24 cellular contexts compared by ENCODE assay signal in genomic region chr2:18336975-18337374, GRCh38.
"Had no signal": no experiment of that assay in that cellular context is flagged by ENCODE, and none has a peak within 500 bp of the region (broad histone marks: within the 10 kb centered on the region; RNA-seq: fewer than 3 reads in every experiment).

No MANE protein-coding gene starts in this region.

- H3K9me3 Mint-ChIP-seq: activated CD4-positive, alpha-beta memory T cell treated with anti-CD3 and anti-CD28 coated beads, Interleukin-2, amount 10 ng/mL, durations not matched to agents 7 days and 5 days; activated CD4-positive, alpha-beta T cell treated with anti-CD3 and anti-CD28 coated beads, Interleukin-2, amount 10 ng/mL, durations not matched to agents 24 days and 14 days; activated naive CD8-positive, alpha-beta T cell treated with anti-CD3 and anti-CD28 coated beads, Interleukin-2, amount 50 U/mL, for 24 hours; activated T-cell treated with anti-CD3 and anti-CD28 coated beads, Interleukin-2, amount 50 U/mL, for 72 hours; nephron progenitor cell; stimulated activated effector memory CD8-positive, alpha-beta T cell treated with anti-CD3 and anti-CD28 coated beads, Interleukin-12 subunit alpha, Interleukin-12 subunit beta, amount 100 ng/mL, for 72 hours had no signal

- H3K27me3 Mint-ChIP-seq: activated CD4-positive, alpha-beta memory T cell treated with anti-CD3 and anti-CD28 coated beads, Interleukin-2, amount 10 ng/mL, durations not matched to agents 7 days and 5 days; activated CD4-positive, alpha-beta T cell treated with anti-CD3 and anti-CD28 coated beads, Interleukin-2, amount 10 ng/mL, durations not matched to agents 24 days and 14 days; activated naive CD8-positive, alpha-beta T cell treated with anti-CD3 and anti-CD28 coated beads, Interleukin-2, amount 50 U/mL, for 24 hours had no signal

- ATAC-seq: activated CD4-positive, CD25-positive, alpha-beta regulatory T cell treated with anti-CD3 and anti-CD28 coated beads, Interleukin-2, amount 50 U/mL, for 24 hours; activated naive CD8-positive, alpha-beta T cell treated with anti-CD3 and anti-CD28 coated beads, Interleukin-2, amount 50 U/mL, for 24 hours; activated T-cell treated with anti-CD3 and anti-CD28 coated beads, Interleukin-2, amount 50 U/mL, for 72 hours; left ventricle myocardium superior; mucosa of descending colon; right lobe of liver; stimulated activated effector memory CD8-positive, alpha-beta T cell treated with anti-CD3 and anti-CD28 coated beads, Interleukin-12 subunit alpha, Interleukin-12 subunit beta, amount 100 ng/mL, for 72 hours had no signal

- H3K4me1 Mint-ChIP-seq: activated CD4-positive, alpha-beta memory T cell treated with anti-CD3 and anti-CD28 coated beads, Interleukin-2, amount 10 ng/mL, durations not matched to agents 7 days and 5 days; activated CD4-positive, alpha-beta T cell treated with anti-CD3 and anti-CD28 coated beads, Interleukin-2, amount 10 ng/mL, durations not matched to agents 24 days and 14 days; activated naive CD8-positive, alpha-beta T cell treated with anti-CD3 and anti-CD28 coated beads, Interleukin-2, amount 50 U/mL, for 24 hours; memory B cell; nephron progenitor cell; stimulated activated effector memory CD8-positive, alpha-beta T cell treated with anti-CD3 and anti-CD28 coated beads, Interleukin-12 subunit alpha, Interleukin-12 subunit beta, amount 100 ng/mL, for 72 hours had no signal

- H3K4me3 Mint-ChIP-seq: activated CD4-positive, alpha-beta memory T cell treated with anti-CD3 and anti-CD28 coated beads, Interleukin-2, amount 10 ng/mL, durations not matched to agents 7 days and 5 days; activated CD4-positive, alpha-beta T cell treated with anti-CD3 and anti-CD28 coated beads, Interleukin-2, amount 10 ng/mL, durations not matched to agents 24 days and 14 days; activated naive CD8-positive, alpha-beta T cell treated with anti-CD3 and anti-CD28 coated beads, Interleukin-2, amount 50 U/mL, for 24 hours; activated T-cell treated with anti-CD3 and anti-CD28 coated beads, Interleukin-2, amount 50 U/mL, for 72 hours; memory B cell; nephron progenitor cell; stimulated activated effector memory CD8-positive, alpha-beta T cell treated with anti-CD3 and anti-CD28 coated beads, Interleukin-12 subunit alpha, Interleukin-12 subunit beta, amount 100 ng/mL, for 72 hours had no signal

- H3K4me3 ChIP-seq: colonic mucosa, mucosa of descending colon, right lobe of liver, skin epidermis, stomach, suprapubic skin, tibial nerve had no signal

- H3K9me3 ChIP-seq: colonic mucosa, mucosa of descending colon, right lobe of liver, stomach, suprapubic skin, tibial nerve had no signal

- H3K4me1 ChIP-seq: colonic mucosa, right lobe of liver, stomach, suprapubic skin, tibial nerve had no signal

- H3K27me3 ChIP-seq: colonic mucosa, right lobe of liver, stomach, suprapubic skin, tibial nerve had no signal

- H3K36me3 Mint-ChIP-seq: memory B cell; stimulated activated effector memory CD8-positive, alpha-beta T cell treated with anti-CD3 and anti-CD28 coated beads, Interleukin-12 subunit alpha, Interleukin-12 subunit beta, amount 100 ng/mL, for 72 hours had no signal

- H3K27ac ChIP-seq: colonic mucosa, right lobe of liver, skin epidermis, stomach, suprapubic skin, tibial nerve, VCaP had no signal

- H3K27ac Mint-ChIP-seq: activated CD4-positive, alpha-beta memory T cell treated with anti-CD3 and anti-CD28 coated beads, Interleukin-2, amount 10 ng/mL, durations not matched to agents 7 days and 5 days; activated CD4-positive, alpha-beta T cell treated with anti-CD3 and anti-CD28 coated beads, Interleukin-2, amount 10 ng/mL, durations not matched to agents 24 days and 14 days; activated naive CD8-positive, alpha-beta T cell treated with anti-CD3 and anti-CD28 coated beads, Interleukin-2, amount 50 U/mL, for 24 hours; activated T-cell treated with anti-CD3 and anti-CD28 coated beads, Interleukin-2, amount 50 U/mL, for 72 hours; memory B cell; nephron progenitor cell; stimulated activated effector memory CD8-positive, alpha-beta T cell treated with anti-CD3 and anti-CD28 coated beads, Interleukin-12 subunit alpha, Interleukin-12 subunit beta, amount 100 ng/mL, for 72 hours had no signal

- DNase-seq: activated CD4-positive, alpha-beta memory T cell treated with anti-CD3 and anti-CD28 coated beads, Interleukin-2, amount 10 ng/mL, durations not matched to agents 7 days and 5 days; activated CD4-positive, alpha-beta T cell treated with anti-CD3 and anti-CD28 coated beads, Interleukin-2, amount 10 ng/mL, durations not matched to agents 24 days and 14 days; activated gamma-delta T cell; activated naive CD4-positive, alpha-beta T cell treated with anti-CD3 and anti-CD28 coated beads, Interleukin-2, amount 50 U/mL, for 16 hours; activated naive CD8-positive, alpha-beta T cell treated with anti-CD3 and anti-CD28 coated beads, Interleukin-2, amount 50 U/mL, for 24 hours; activated T-cell treated with anti-CD3 and anti-CD28 coated beads, Interleukin-2, amount 50 U/mL, for 72 hours; caudate nucleus; colonic mucosa; kidney glomerular epithelial cell; left ventricle myocardium superior; mucosa of descending colon; nephron progenitor cell; nucleus accumbens; posterior cingulate gyrus; right lobe of liver; stimulated activated CD4-positive, alpha-beta T cell treated with anti-CD3 and anti-CD28 coated beads, Interleukin-2, amount 100 ng/mL, for 24 hours; stomach had no signal

- H3K36me3 ChIP-seq: colonic mucosa, right lobe of liver, stomach, suprapubic skin, tibial nerve had no signal
